In genomic region chr18:31548825-31549224, GRCh38 we compare ENCODE assay signal across 2 cellular contexts.
TF ChIP-seq lines count a peak whose summit lies in the region.

No MANE protein-coding gene starts in this region.

TF ChIP-seq in GM23338, 12 proteins besides CTCF, POLR2A, EP300 and RAD21 (continued from another document):
- TF ChIP-seq REST (IDR thresholded peaks at IDR 0.05; ENCODE audit: unreplicated experiment) (no peak), POLR2AphosphoS5 (IDR thresholded peaks at IDR 0.05; ENCODE audit: low read depth) (no peak), EZH2 (IDR thresholded peaks at IDR 0.05; ENCODE audit: low read depth, unreplicated experiment) (no peak), JUNB (IDR thresholded peaks at IDR 0.05; ENCODE audit: unreplicated experiment) (no peak), STAT1 (IDR thresholded peaks at IDR 0.05; ENCODE audit: unreplicated experiment) (no peak), EZH2phosphoT487 (IDR thresholded peaks at IDR 0.05; ENCODE audit: unreplicated experiment) (no peak), NANOG (IDR thresholded peaks at IDR 0.05; ENCODE audit: borderline replicate concordance) (no peak), ZNF462 (CRISPR knock-in tag; IDR thresholded peaks at IDR 0.05) (no peak), ETS1 (IDR thresholded peaks at IDR 0.05) (no peak), ZNF331 (CRISPR knock-in tag; IDR thresholded peaks at IDR 0.05; ENCODE audit: low read depth) (no peak)

TF ChIP-seq in WTC11, 78 proteins besides CTCF, POLR2A, EP300 and RAD21 (continued from another document):
- TF ChIP-seq ZNF532 (CRISPR knock-in tag; IDR thresholded peaks at IDR 0.05; ENCODE audit: borderline replicate concordance), result no peak
- TF ChIP-seq ZMAT4 (CRISPR knock-in tag; IDR thresholded peaks at IDR 0.05), result no peak
- TF ChIP-seq IRF1 (CRISPR knock-in tag; IDR thresholded peaks at IDR 0.05), result no peak
- no peak for TF ChIP-seq E2F5 (CRISPR knock-in tag; IDR thresholded peaks at IDR 0.05)
- no peak for TF ChIP-seq ZNF512 (CRISPR knock-in tag; IDR thresholded peaks at IDR 0.05; ENCODE audit: borderline replicate concordance)
- no peak for TF ChIP-seq TEAD4 (CRISPR knock-in tag; IDR thresholded peaks at IDR 0.05)
- no peak for TF ChIP-seq ATF6 (CRISPR knock-in tag; IDR thresholded peaks at IDR 0.05)
- TF ChIP-seq GRHL2 (CRISPR knock-in tag; IDR thresholded peaks at IDR 0.05; ENCODE audit: insufficient replicate concordance, severe bottlenecking), result no peak
- TF ChIP-seq MYBL2 (CRISPR knock-in tag; IDR thresholded peaks at IDR 0.05), result no peak
- no peak for TF ChIP-seq NFYB (CRISPR knock-in tag; conservative IDR thresholded peaks at IDR 0.05; ENCODE audit: low read depth)
- no peak for TF ChIP-seq ERG (CRISPR knock-in tag; IDR thresholded peaks at IDR 0.05)
- no peak for TF ChIP-seq ZSCAN18 (CRISPR knock-in tag; IDR thresholded peaks at IDR 0.05)
- no peak for TF ChIP-seq TP53 (CRISPR knock-in tag; IDR thresholded peaks at IDR 0.05)
